In genomic region chr20:57213291-57213690, GRCh38 we compare ENCODE assay signal across 1 cellular context.
TF ChIP-seq lines count a peak whose summit lies in the region.

No MANE protein-coding gene starts in this region.

TF ChIP-seq in GM23338, 12 proteins besides CTCF, POLR2A, EP300 and RAD21 (continued from another document):
- TF ChIP-seq ZNF462 (CRISPR knock-in tag; IDR thresholded peaks at IDR 0.05) (no peak), NANOG (IDR thresholded peaks at IDR 0.05; ENCODE audit: borderline replicate concordance) (no peak)
